ENCODE assay signal across 1 cellular context in the genomic region with DNA sequence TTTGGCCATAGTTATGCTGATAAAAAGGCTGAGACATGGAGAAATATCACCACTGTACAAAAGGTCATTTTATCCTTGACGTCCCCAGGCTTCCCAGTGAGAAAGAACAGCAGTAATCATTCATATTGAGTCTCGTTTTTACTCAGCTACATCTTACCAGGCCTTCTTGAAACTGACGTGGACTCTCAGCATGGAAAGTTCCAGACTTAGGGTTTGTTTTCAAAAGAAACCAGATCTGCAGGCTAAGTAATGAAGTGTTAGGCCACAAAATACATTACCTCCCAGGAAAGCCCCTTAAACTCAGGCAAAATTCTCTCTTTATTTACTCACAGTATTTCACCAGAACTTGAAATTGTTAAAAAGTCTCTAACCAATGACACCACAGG.
TF ChIP-seq lines count a peak whose summit lies in the region.

No MANE protein-coding gene starts in this region.

TF ChIP-seq in GM12878, 131 proteins besides CTCF, POLR2A, EP300 and RAD21 (continued from another document):
- TF ChIP-seq ZBTB11 (CRISPR knock-in tag; IDR thresholded peaks at IDR 0.05), result no peak
- TF ChIP-seq, protein P1, sequence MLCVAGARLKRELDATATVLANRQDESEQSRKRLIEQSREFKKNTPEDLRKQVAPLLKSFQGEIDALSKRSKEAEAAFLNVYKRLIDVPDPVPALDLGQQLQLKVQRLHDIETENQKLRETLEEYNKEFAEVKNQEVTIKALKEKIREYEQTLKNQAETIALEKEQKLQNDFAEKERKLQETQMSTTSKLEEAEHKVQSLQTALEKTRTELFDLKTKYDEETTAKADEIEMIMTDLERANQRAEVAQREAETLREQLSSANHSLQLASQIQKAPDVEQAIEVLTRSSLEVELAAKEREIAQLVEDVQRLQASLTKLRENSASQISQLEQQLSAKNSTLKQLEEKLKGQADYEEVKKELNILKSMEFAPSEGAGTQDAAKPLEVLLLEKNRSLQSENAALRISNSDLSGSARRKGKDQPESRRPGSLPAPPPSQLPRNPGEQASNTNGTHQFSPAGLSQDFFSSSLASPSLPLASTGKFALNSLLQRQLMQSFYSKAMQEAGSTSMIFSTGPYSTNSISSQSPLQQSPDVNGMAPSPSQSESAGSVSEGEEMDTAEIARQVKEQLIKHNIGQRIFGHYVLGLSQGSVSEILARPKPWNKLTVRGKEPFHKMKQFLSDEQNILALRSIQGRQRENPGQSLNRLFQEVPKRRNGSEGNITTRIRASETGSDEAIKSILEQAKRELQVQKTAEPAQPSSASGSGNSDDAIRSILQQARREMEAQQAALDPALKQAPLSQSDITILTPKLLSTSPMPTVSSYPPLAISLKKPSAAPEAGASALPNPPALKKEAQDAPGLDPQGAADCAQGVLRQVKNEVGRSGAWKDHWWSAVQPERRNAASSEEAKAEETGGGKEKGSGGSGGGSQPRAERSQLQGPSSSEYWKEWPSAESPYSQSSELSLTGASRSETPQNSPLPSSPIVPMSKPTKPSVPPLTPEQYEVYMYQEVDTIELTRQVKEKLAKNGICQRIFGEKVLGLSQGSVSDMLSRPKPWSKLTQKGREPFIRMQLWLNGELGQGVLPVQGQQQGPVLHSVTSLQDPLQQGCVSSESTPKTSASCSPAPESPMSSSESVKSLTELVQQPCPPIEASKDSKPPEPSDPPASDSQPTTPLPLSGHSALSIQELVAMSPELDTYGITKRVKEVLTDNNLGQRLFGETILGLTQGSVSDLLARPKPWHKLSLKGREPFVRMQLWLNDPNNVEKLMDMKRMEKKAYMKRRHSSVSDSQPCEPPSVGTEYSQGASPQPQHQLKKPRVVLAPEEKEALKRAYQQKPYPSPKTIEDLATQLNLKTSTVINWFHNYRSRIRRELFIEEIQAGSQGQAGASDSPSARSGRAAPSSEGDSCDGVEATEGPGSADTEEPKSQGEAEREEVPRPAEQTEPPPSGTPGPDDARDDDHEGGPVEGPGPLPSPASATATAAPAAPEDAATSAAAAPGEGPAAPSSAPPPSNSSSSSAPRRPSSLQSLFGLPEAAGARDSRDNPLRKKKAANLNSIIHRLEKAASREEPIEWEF (IDR thresholded peaks at IDR 0.05; ENCODE audit: insufficient replicate concordance, low read depth, low read length), result peak; percentile 5
- TF ChIP-seq FOXM1 (IDR thresholded peaks at IDR 0.05; ENCODE audit: low read depth, low read length), result peak; percentile 96
- no peak for TF ChIP-seq SUPT20H (IDR thresholded peaks at IDR 0.05; ENCODE audit: borderline replicate concordance, control insufficient read depth, low read depth, low read length)
- TF ChIP-seq HCFC1 (IDR thresholded peaks at IDR 0.05; ENCODE audit: low read length), result no peak
- TF ChIP-seq ZNF207 (IDR thresholded peaks at IDR 0.05; ENCODE audit: borderline replicate concordance), result no peak
- TF ChIP-seq MEF2B (IDR thresholded peaks at IDR 0.05; ENCODE audit: partially characterized antibody, poor library complexity, severe bottlenecking), result peak; percentile 59
- peak; percentile 95 for TF ChIP-seq MTA2 (IDR thresholded peaks at IDR 0.05; ENCODE audit: low read depth)
- TF ChIP-seq PAX8 (IDR thresholded peaks at IDR 0.05), result no peak
- peak; percentile 59; the same call in 1 of the 2 replicates for TF ChIP-seq MXI1 (IDR thresholded peaks at IDR 0.05; ENCODE audit: low read depth, low read length)
- peak; percentile 56; the same call in 1 of the 2 replicates for TF ChIP-seq TCF7 (IDR thresholded peaks at IDR 0.05; ENCODE audit: borderline replicate concordance)
- TF ChIP-seq, protein P2, sequence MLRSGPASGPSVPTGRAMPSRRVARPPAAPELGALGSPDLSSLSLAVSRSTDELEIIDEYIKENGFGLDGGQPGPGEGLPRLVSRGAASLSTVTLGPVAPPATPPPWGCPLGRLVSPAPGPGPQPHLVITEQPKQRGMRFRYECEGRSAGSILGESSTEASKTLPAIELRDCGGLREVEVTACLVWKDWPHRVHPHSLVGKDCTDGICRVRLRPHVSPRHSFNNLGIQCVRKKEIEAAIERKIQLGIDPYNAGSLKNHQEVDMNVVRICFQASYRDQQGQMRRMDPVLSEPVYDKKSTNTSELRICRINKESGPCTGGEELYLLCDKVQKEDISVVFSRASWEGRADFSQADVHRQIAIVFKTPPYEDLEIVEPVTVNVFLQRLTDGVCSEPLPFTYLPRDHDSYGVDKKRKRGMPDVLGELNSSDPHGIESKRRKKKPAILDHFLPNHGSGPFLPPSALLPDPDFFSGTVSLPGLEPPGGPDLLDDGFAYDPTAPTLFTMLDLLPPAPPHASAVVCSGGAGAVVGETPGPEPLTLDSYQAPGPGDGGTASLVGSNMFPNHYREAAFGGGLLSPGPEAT (IDR thresholded peaks at IDR 0.05; ENCODE audit: low read depth), result peak; percentile 99
- TF ChIP-seq POLR2AphosphoS5 (IDR thresholded peaks at IDR 0.05; ENCODE audit: low read length), result no peak
- peak; percentile 96 for TF ChIP-seq NR2F1 (conservative IDR thresholded peaks at IDR 0.05)
- peak; percentile 83 for TF ChIP-seq BMI1 (IDR thresholded peaks at IDR 0.05; ENCODE audit: borderline replicate concordance)
- TF ChIP-seq DPF2 (IDR thresholded peaks at IDR 0.05), result peak; percentile 98
- no peak for TF ChIP-seq KLF5 (IDR thresholded peaks at IDR 0.05; ENCODE audit: partially characterized antibody)
- peak; percentile 89 for TF ChIP-seq BCL3 (IDR thresholded peaks at IDR 0.05; ENCODE audit: borderline replicate concordance, insufficient read depth, low read depth, low read length, poor library complexity, severe bottlenecking)
- TF ChIP-seq TAF1 (IDR thresholded peaks at IDR 0.05; ENCODE audit: borderline replicate concordance, low read depth, low read length), result no peak
- TF ChIP-seq CEBPB (IDR thresholded peaks at IDR 0.05; ENCODE audit: borderline replicate concordance in 1 of 2, low read depth in 2 of 2, low read length in 2 of 2), result peak in 1 of 2 experiments; percentile 91; a peak in 2 of 4 replicates
- no peak for TF ChIP-seq ZNF622 (IDR thresholded peaks at IDR 0.05)
- peak; percentile 88; the same call in 1 of the 2 replicates for TF ChIP-seq PAX5 (IDR thresholded peaks at IDR 0.05; ENCODE audit: borderline replicate concordance, low read depth, low read length)
